8 cellular contexts compared by ENCODE assay signal in genomic region chr15:70763120-70763949, GRCh38.
DNase-seq lines count a peak whose midpoint lies in the region; ATAC-seq and FAIRE-seq lines count a peak whose summit lies in the region.

A gene with protein sequence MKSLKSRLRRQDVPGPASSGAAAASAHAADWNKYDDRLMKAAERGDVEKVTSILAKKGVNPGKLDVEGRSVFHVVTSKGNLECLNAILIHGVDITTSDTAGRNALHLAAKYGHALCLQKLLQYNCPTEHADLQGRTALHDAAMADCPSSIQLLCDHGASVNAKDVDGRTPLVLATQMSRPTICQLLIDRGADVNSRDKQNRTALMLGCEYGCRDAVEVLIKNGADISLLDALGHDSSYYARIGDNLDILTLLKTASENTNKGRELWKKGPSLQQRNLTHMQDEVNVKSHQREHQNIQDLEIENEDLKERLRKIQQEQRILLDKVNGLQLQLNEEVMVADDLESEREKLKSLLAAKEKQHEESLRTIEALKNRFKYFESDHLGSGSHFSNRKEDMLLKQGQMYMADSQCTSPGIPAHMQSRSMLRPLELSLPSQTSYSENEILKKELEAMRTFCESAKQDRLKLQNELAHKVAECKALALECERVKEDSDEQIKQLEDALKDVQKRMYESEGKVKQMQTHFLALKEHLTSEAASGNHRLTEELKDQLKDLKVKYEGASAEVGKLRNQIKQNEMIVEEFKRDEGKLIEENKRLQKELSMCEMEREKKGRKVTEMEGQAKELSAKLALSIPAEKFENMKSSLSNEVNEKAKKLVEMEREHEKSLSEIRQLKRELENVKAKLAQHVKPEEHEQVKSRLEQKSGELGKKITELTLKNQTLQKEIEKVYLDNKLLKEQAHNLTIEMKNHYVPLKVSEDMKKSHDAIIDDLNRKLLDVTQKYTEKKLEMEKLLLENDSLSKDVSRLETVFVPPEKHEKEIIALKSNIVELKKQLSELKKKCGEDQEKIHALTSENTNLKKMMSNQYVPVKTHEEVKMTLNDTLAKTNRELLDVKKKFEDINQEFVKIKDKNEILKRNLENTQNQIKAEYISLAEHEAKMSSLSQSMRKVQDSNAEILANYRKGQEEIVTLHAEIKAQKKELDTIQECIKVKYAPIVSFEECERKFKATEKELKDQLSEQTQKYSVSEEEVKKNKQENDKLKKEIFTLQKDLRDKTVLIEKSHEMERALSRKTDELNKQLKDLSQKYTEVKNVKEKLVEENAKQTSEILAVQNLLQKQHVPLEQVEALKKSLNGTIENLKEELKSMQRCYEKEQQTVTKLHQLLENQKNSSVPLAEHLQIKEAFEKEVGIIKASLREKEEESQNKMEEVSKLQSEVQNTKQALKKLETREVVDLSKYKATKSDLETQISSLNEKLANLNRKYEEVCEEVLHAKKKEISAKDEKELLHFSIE (N-terminal part only) (minus strand): TSS chr15:70763558. CDS start chr15:70763407, 151 bp downstream.

- peak within 1 kb of the TSS; percentile 81 for H3K27ac ChIP-seq in layer of hippocampus (ENCODE audit: low read depth, low read length)

- H3K27me3 Mint-ChIP-seq in dendritic cell treated with granulocyte-macrophage colony-stimulating factor and Interleukin-4, amounts not matched to agents 40 ng/mL and 50 ng/mL, for 4 days = peaks cover 37% of the 10 kb centered on the region

- peak; percentile 98 for FAIRE-seq in A204.1 (lab: Jason Lieb, UNC)

- H3K4me3 Mint-ChIP-seq in dendritic cell treated with granulocyte-macrophage colony-stimulating factor and Interleukin-4, amounts not matched to agents 40 ng/mL and 50 ng/mL, for 4 days = peak within 1 kb of the TSS; percentile 94

- intact Hi-C loops in dendritic cell treated with granulocyte-macrophage colony-stimulating factor and Interleukin-4, amounts not matched to agents 40 ng/mL and 50 ng/mL, for 4 days (cut with micrococcal nuclease) = loop anchor here (5.0 kb wide), 1 partner anchor 44 kb away; no protein-coding TSS in a partner anchor

- peak within 1 kb of the TSS; percentile 78 for H3K27ac Mint-ChIP-seq in dendritic cell treated with granulocyte-macrophage colony-stimulating factor and Interleukin-4, amounts not matched to agents 40 ng/mL and 50 ng/mL, for 4 days

- H3K36me3 Mint-ChIP-seq in dendritic cell treated with granulocyte-macrophage colony-stimulating factor and Interleukin-4, amounts not matched to agents 40 ng/mL and 50 ng/mL, for 4 days (ENCODE audit: low read depth) = peaks cover 13% of the 10 kb centered on the region

- peak; percentile 49 for DNase-seq in NCI-H446 treated with DMSO at 0.1 percent for 48 hours (lab: John Stamatoyannopoulos, UW)
- peak; percentile 49 to 67 for DNase-seq in activated CD4-positive, alpha-beta T cell treated with anti-CD3 and anti-CD28 coated beads, Interleukin-2, amount 50 U/mL, for 24 hours (ENCODE audit: low read depth in 1 of 2, low spot score in 1 of 2)
- DNase-seq in stimulated activated CD4-positive, alpha-beta T cell treated with anti-CD3 and anti-CD28 coated beads, Interleukin-15, amount 100 ng/mL, for 48 hours (ENCODE audit: low read depth in 2 of 2) = peak; percentile 61 to 80

- H3K9me3 Mint-ChIP-seq in dendritic cell treated with granulocyte-macrophage colony-stimulating factor and Interleukin-4, amounts not matched to agents 40 ng/mL and 50 ng/mL, for 4 days = no peaks in the 10 kb centered on the region

- H3K4me1 Mint-ChIP-seq in dendritic cell treated with granulocyte-macrophage colony-stimulating factor and Interleukin-4, amounts not matched to agents 40 ng/mL and 50 ng/mL, for 4 days (ENCODE audit: low read depth) = peaks cover 24% of the 10 kb centered on the region

- ATAC-seq in GM18873 (IDR thresholded peaks at IDR 0.05; ENCODE audit: low FRiP score, unreplicated experiment) = peak; percentile 52
- ATAC-seq in HG03280 (IDR thresholded peaks at IDR 0.05; ENCODE audit: unreplicated experiment) = peak; percentile 98

- H3K27me3 ChIP-seq in layer of hippocampus (ENCODE audit: control insufficient read depth, insufficient read depth, low read length) = no peaks in the 10 kb centered on the region

Comparison
In these comparisons a context has a peak if more than half of its experiments do, and no peak if none do; other contexts are left out.
1. Peak in every context shown above with its lines: DNase-seq, ATAC-seq and H3K27ac ChIP-seq.